15 cellular contexts compared by ENCODE assay signal in genomic region chr2:23350792-23351355, GRCh38. TPM values are rescaled to one million over a fixed set of nuclear protein-coding genes. Genes with fewer than 3 reads are reported as not detected.
A peak's percentile ranks its signal among the peaks of the same experiment; 100 is the strongest.
DNase-seq lines count a peak whose midpoint lies in the region; ATAC-seq and TF ChIP-seq lines count a peak whose summit lies in the region.
"Had no signal": no experiment of that assay in that cellular context is flagged by ENCODE, and none has a peak within 500 bp of the region (broad histone marks: within the 10 kb centered on the region; RNA-seq: fewer than 3 reads in every experiment).

No MANE protein-coding gene starts in this region.

- H3K9me2 ChIP-seq in GM23248 (ENCODE audit: insufficient read depth), result no peaks in the 10 kb centered on the region

- H3K4ac ChIP-seq in mesendoderm (ENCODE audit: low read depth, low read length), result no peak overlapping the region

- intact Hi-C loops in psoas muscle (cut with DNase I), result loop anchor here in 1 of 2 donors (5.0 kb wide), 2 partner anchors 359 to 449 kb away; no protein-coding TSS in a partner anchor

- no peaks in the 10 kb centered on the region for H3K36me3 Mint-ChIP-seq in stimulated activated memory B cell treated with anti-CD40 and anti-IgM and Interleukin-4, amounts not matched to agents 10 μg/mL and 1 μg/mL and 100 μg/mL, for 72 hours
- H3K36me3 Mint-ChIP-seq: activated naive CD4-positive, alpha-beta T cell treated with anti-CD3 and anti-CD28 coated beads, Interleukin-2, amount 10 ng/mL, durations not matched to agents 7 days and 5 days; CD4-positive, alpha-beta memory T cell; T-cell had no signal

- no peak overlapping the region for H3K27ac Mint-ChIP-seq in stimulated activated memory B cell treated with anti-CD40 and anti-IgM and Interleukin-4, amounts not matched to agents 10 μg/mL and 1 μg/mL and 100 μg/mL, for 72 hours
- H3K27ac Mint-ChIP-seq: activated naive CD4-positive, alpha-beta T cell treated with anti-CD3 and anti-CD28 coated beads, Interleukin-2, amount 10 ng/mL, durations not matched to agents 7 days and 5 days; activated T-cell treated with anti-CD3 and anti-CD28 coated beads, Interleukin-2, amount 50 U/mL, for 72 hours; CD4-positive, alpha-beta memory T cell; T-cell had no signal

- H2AK5ac ChIP-seq in mesendoderm (ENCODE audit: low read length), result no peak overlapping the region

- H3K36me3 ChIP-seq in GM23248 (ENCODE audit: low read depth) (no peaks in the 10 kb centered on the region), SJCRH30 (no peaks in the 10 kb centered on the region), mesendoderm (ENCODE audit: control insufficient read depth, insufficient read depth, low read length) (no peaks in the 10 kb centered on the region), psoas muscle (ENCODE audit: insufficient read depth in 1 of 2, low read depth in 1 of 2) (no peaks in the 10 kb centered on the region)
- H3K36me3 ChIP-seq: lower lobe of right lung had no signal

- no peaks in the 10 kb centered on the region for H3F3A ChIP-seq in GM23248 (ENCODE audit: insufficient read depth)

- peak in 3 of 4 donors; percentile 3 to 11 (median 9) for ATAC-seq in psoas muscle
- no peak for ATAC-seq in GM18505 (IDR thresholded peaks at IDR 0.05; ENCODE audit: unreplicated experiment)
- no peak for ATAC-seq in stimulated activated memory B cell treated with anti-CD40 and anti-IgM and Interleukin-4, amounts not matched to agents 10 μg/mL and 1 μg/mL and 100 μg/mL, for 72 hours

- peak overlapping the region; percentile 10; the same call in 1 of the 2 replicates for H3K4me3 ChIP-seq in GM23248
- H3K4me3 ChIP-seq in SJCRH30, result peak overlapping the region; percentile 46
- H3K4me3 ChIP-seq in mesendoderm (ENCODE audit: low read length), result no peak overlapping the region
- no peak overlapping the region for H3K4me3 ChIP-seq in psoas muscle
- H3K4me3 ChIP-seq: lower lobe of right lung had no signal

- H3K79me2 ChIP-seq in GM23248 (ENCODE audit: insufficient read depth) (no peaks in the 10 kb centered on the region), mesendoderm (ENCODE audit: control insufficient read depth, insufficient read depth, low read length) (no peaks in the 10 kb centered on the region)

- no peaks in the 10 kb centered on the region for H3K79me1 ChIP-seq in mesendoderm (ENCODE audit: low read length)

- H3K4me1 ChIP-seq in GM23248 (ENCODE audit: insufficient read depth) (peaks cover 4% of the 10 kb centered on the region; the same call in 1 of the 2 replicates), SJCRH30 (peaks cover 28% of the 10 kb centered on the region), mesendoderm (ENCODE audit: control insufficient read depth, low read depth, low read length) (no peaks in the 10 kb centered on the region), psoas muscle (peaks cover 5% of the 10 kb centered on the region)

- no peak overlapping the region for H3K27ac ChIP-seq in GM23248
- peak overlapping the region; percentile 79 for H3K27ac ChIP-seq in SJCRH30
- H3K27ac ChIP-seq in mesendoderm (ENCODE audit: low read depth, low read length), result no peak overlapping the region
- H3K27ac ChIP-seq in psoas muscle, result no peak overlapping the region

- TF ChIP-seq POLR2A in GM18505 (IDR thresholded peaks at IDR 0.05; ENCODE audit: borderline replicate concordance, extremely low read depth, insufficient read depth, insufficient read length), result no peak

- peak overlapping the region; percentile 81 for H2AFZ ChIP-seq in GM23248

- no peak overlapping the region for H4K8ac ChIP-seq in mesendoderm (ENCODE audit: low read depth, low read length)

- 0 out of 2 replicates have a peak, but pooled peaks cover 3% of the 10 kb centered on the region for H3K27me3 ChIP-seq in GM23248 (replicated peaks; ENCODE audit: insufficient read depth)
- H3K27me3 ChIP-seq in SJCRH30, result no peaks in the 10 kb centered on the region
- H3K27me3 ChIP-seq in mesendoderm (ENCODE audit: insufficient read depth, low read length, poor library complexity), result no peaks in the 10 kb centered on the region
- peaks cover 0 to 7% (median 0%) of the 10 kb centered on the region in 3 donors for H3K27me3 ChIP-seq in psoas muscle (ENCODE audit: insufficient read depth in 3 of 3, low read length in 2 of 3)

- H4K5ac ChIP-seq in mesendoderm (ENCODE audit: low read length), result peak overlapping the region; percentile 36

- no peak overlapping the region for H3K18ac ChIP-seq in mesendoderm (ENCODE audit: low read length)

- H2BK120ac ChIP-seq in mesendoderm (ENCODE audit: low read depth, low read length), result no peak overlapping the region

- H3K56ac ChIP-seq in mesendoderm (ENCODE audit: low read length), result peak overlapping the region; percentile 47

- peaks cover 37% of the 10 kb centered on the region for H3K27me3 Mint-ChIP-seq in stimulated activated memory B cell treated with anti-CD40 and anti-IgM and Interleukin-4, amounts not matched to agents 10 μg/mL and 1 μg/mL and 100 μg/mL, for 72 hours

- H3K4me1 Mint-ChIP-seq in stimulated activated memory B cell treated with anti-CD40 and anti-IgM and Interleukin-4, amounts not matched to agents 10 μg/mL and 1 μg/mL and 100 μg/mL, for 72 hours, result peaks cover 21% of the 10 kb centered on the region
- H3K4me1 Mint-ChIP-seq: activated naive CD4-positive, alpha-beta T cell treated with anti-CD3 and anti-CD28 coated beads, Interleukin-2, amount 10 ng/mL, durations not matched to agents 7 days and 5 days; central memory CD8-positive, alpha-beta T cell; T-cell had no signal

- DNase-seq in GM23248 (no peak), SJCRH30 (peak; percentile 53 to 74), mesendoderm (no peak), psoas muscle (no peak), NCI-H146 treated with DMSO at 0.1 percent for 48 hours (lab: John Stamatoyannopoulos, UW; ENCODE audit: unreplicated experiment) (no peak), dermis blood vessel endothelial cell (no peak)
- DNase-seq: NCI-H1436 treated with DMSO at 0.1 percent for 48 hours had no signal

- no peaks in the 10 kb centered on the region for H3K9me3 ChIP-seq in GM23248 (ENCODE audit: low read depth)
- H3K9me3 ChIP-seq in SJCRH30 (replicated peaks), result no peaks in the 10 kb centered on the region
- no peaks in the 10 kb centered on the region for H3K9me3 ChIP-seq in psoas muscle
- H3K9me3 ChIP-seq: lower lobe of right lung had no signal

- 81 to 88% methylated on average over 8 of the region's 8 CpGs for WGBS in GM23248 (ENCODE audit: low coverage in 1 of 2, low lambda C conversion rate in 2 of 2, missing lambda C conversion rate in 2 of 2), 2 experiments
- WGBS in mesendoderm (ENCODE audit: extremely low coverage, insufficient coverage, low lambda C conversion rate), result no CpG with 5 or more reads among the region's 8 CpGs
- WGBS in psoas muscle, 3 donors, result 69 to 74% (median 70%) methylated on average over 8 of the region's 8 CpGs

- no peak overlapping the region for H3K9ac ChIP-seq in GM23248
- peak overlapping the region; percentile 31 for H3K9ac ChIP-seq in mesendoderm (ENCODE audit: low read length)

- H3K4me3 Mint-ChIP-seq in stimulated activated memory B cell treated with anti-CD40 and anti-IgM and Interleukin-4, amounts not matched to agents 10 μg/mL and 1 μg/mL and 100 μg/mL, for 72 hours, result no peak overlapping the region
- H3K4me3 Mint-ChIP-seq: activated naive CD4-positive, alpha-beta T cell treated with anti-CD3 and anti-CD28 coated beads, Interleukin-2, amount 10 ng/mL, durations not matched to agents 7 days and 5 days; activated T-cell treated with anti-CD3 and anti-CD28 coated beads, Interleukin-2, amount 50 U/mL, for 72 hours; CD4-positive, alpha-beta memory T cell; central memory CD8-positive, alpha-beta T cell had no signal

- in situ Hi-C loops in GM23248 (cut with MboI), result no loop called here

- no peak overlapping the region for H3K23ac ChIP-seq in mesendoderm (ENCODE audit: low read length)

- no peak overlapping the region for H2BK5ac ChIP-seq in mesendoderm (ENCODE audit: low read length)

- no peak overlapping the region for H3K4me2 ChIP-seq in GM23248 (ENCODE audit: unreplicated experiment)
- no peak overlapping the region for H3K4me2 ChIP-seq in mesendoderm (ENCODE audit: low read length)

- no peaks in the 10 kb centered on the region for H4K20me1 ChIP-seq in GM23248 (ENCODE audit: insufficient read depth)

- TF ChIP-seq CTCF in psoas muscle (IDR thresholded peaks at IDR 0.05), result no peak

- no peak overlapping the region for H2BK15ac ChIP-seq in mesendoderm (replicated peaks; ENCODE audit: low read depth)

- peaks cover 1% of the 10 kb centered on the region for H3K9me3 Mint-ChIP-seq in stimulated activated memory B cell treated with anti-CD40 and anti-IgM and Interleukin-4, amounts not matched to agents 10 μg/mL and 1 μg/mL and 100 μg/mL, for 72 hours
- H3K9me3 Mint-ChIP-seq: activated naive CD4-positive, alpha-beta T cell treated with anti-CD3 and anti-CD28 coated beads, Interleukin-2, amount 10 ng/mL, durations not matched to agents 7 days and 5 days; activated T-cell treated with anti-CD3 and anti-CD28 coated beads, Interleukin-2, amount 50 U/mL, for 72 hours; central memory CD8-positive, alpha-beta T cell; T-cell had no signal

RNA-seq across cellular contexts. Expression of gene KLHL29, which starts 34.1 kb away (rescaled TPM):
- 4.7 and 6.4 TPM in 2 replicates for total RNA-seq in GM23248 (2014; rRNA removed; shearing (Covaris generic))
- polyA plus RNA-seq in GM23248 (2016; fragmentation: Nextera tagmentation; extraction: Ambion mirVana) (1.7 and 1.9 TPM in 2 replicates), psoas muscle (10 to 100 TPM in 1 of 3 donors, 1 to 10 TPM in 2; 4.7 to 13.3 (median 6.4) TPM)
- total RNA-seq in SJCRH30 (2014; rRNA removed; shearing (Covaris generic)), result 30.8 and 34.1 TPM in 2 replicates
- 1.7 TPM for polyA plus RNA-seq in mesendoderm (2013, experiment 1 of 2)
- 1.6 TPM for polyA plus RNA-seq in mesendoderm (2013, experiment 2 of 2)
- total RNA-seq in psoas muscle (10 to 100 TPM in 1 of 4 donors, 1 to 10 TPM in 3; 4.4 to 14.1 (median 7.7) TPM), dermis blood vessel endothelial cell (3.7 and 5.8 TPM in 2 replicates)

Comparison
In these comparisons a context has a peak if more than half of its experiments do, and no peak if none do; other contexts are left out.
1. DNase-seq: peak in SJCRH30 (2 of 2); none in GM23248 (single experiment), mesendoderm (single experiment), psoas muscle (0 of 2), NCI-H146 treated with DMSO at 0.1 percent for 48 hours (single experiment) and dermis blood vessel endothelial cell (single experiment).
2. H3K4me3 ChIP-seq: peak in GM23248 (single experiment) and SJCRH30 (single experiment); none in mesendoderm (single experiment) and psoas muscle (single experiment).
3. ATAC-seq: peak in psoas muscle (3 of 4); none in GM18505 (single experiment) and stimulated activated memory B cell treated with anti-CD40 and anti-IgM and Interleukin-4, amounts not matched to agents 10 μg/mL and 1 μg/mL and 100 μg/mL, for 72 hours (single experiment).